Comparison of ENCODE assay signal across 17 cellular contexts in genomic region chr10:77320852-77321496, GRCh38.
DNase-seq lines count a peak whose midpoint lies in the region; ATAC-seq and TF ChIP-seq lines count a peak whose summit lies in the region.
"Had no signal": no experiment of that assay in that cellular context is flagged by ENCODE, and none has a peak within 500 bp of the region (broad histone marks: within the 10 kb centered on the region; RNA-seq: fewer than 3 reads in every experiment).

No MANE protein-coding gene starts in this region.

- peak overlapping the region; percentile 75 for H3K4ac ChIP-seq in IMR-90 (ENCODE audit: low read depth, low read length)

- peak overlapping the region; percentile 24 to 57; a peak in 2 of 4 replicates for H4K8ac ChIP-seq in IMR-90 (ENCODE audit: low read depth in 2 of 2, low read length in 2 of 2)

- in situ Hi-C loops in IMR-90 (cut with MboI; ENCODE audit: low sequenced_read_pairs), result no loop called here

- H3K27ac ChIP-seq in IMR-90 (ENCODE audit: insufficient read depth, low read length) (peak overlapping the region; percentile 68; the same call in 1 of the 2 replicates), Karpas-422 (ENCODE audit: low read length) (no peak overlapping the region)
- H3K27ac ChIP-seq in effector memory CD4-positive, alpha-beta T cell (ENCODE audit: insufficient read depth, low read length, poor library complexity, severe bottlenecking), result no peak overlapping the region
- H3K27ac ChIP-seq: tibial nerve had no signal

- TF ChIP-seq RAD21 in IMR-90 (IDR thresholded peaks at IDR 0.05; ENCODE audit: low read length), result peak; percentile 19

- H2BK5ac ChIP-seq in IMR-90 (ENCODE audit: low read depth, low read length, poor library complexity, severe bottlenecking), result peak overlapping the region; percentile 30

- H3K56ac ChIP-seq in IMR-90 (ENCODE audit: extremely low read depth, insufficient read depth, low read length), result peak overlapping the region; percentile 49; the same call in 1 of the 2 replicates

- H4K20me1 ChIP-seq in IMR-90 (ENCODE audit: insufficient read depth, low read length), result peaks cover 7% of the 10 kb centered on the region
- H4K20me1 ChIP-seq in Karpas-422 (ENCODE audit: insufficient read depth, low read depth, low read length), result peaks cover 33% of the 10 kb centered on the region; the same call in 1 of the 2 replicates

- H3K4me1 ChIP-seq in IMR-90 (ENCODE audit: control insufficient read depth, insufficient read depth, low read length), result peaks cover 6% of the 10 kb centered on the region; the same call in 1 of the 2 replicates
- no peaks in the 10 kb centered on the region for H3K4me1 ChIP-seq in Karpas-422 (ENCODE audit: low read length)
- H3K4me1 ChIP-seq in effector memory CD4-positive, alpha-beta T cell (ENCODE audit: control insufficient read depth, insufficient read depth, low read length, poor library complexity, severe bottlenecking), result no peaks in the 10 kb centered on the region
- H3K4me1 ChIP-seq: tibial nerve had no signal

- H3K18ac ChIP-seq in IMR-90 (ENCODE audit: low read depth, low read length), result no peak overlapping the region

- CTCF ChIA-PET in IMR-90 (lab: Yijun Ruan, JAX), result interaction anchor here (0.9 kb wide), 1 partner anchor 320 kb away, joined by 3 read pairs; no protein-coding TSS in a partner anchor

- peak overlapping the region; percentile 32 for H3K4me2 ChIP-seq in IMR-90 (ENCODE audit: low read depth, low read length)
- no peak overlapping the region for H3K4me2 ChIP-seq in Karpas-422 (ENCODE audit: low read depth, low read length, poor library complexity, severe bottlenecking)

- H3K36me3 ChIP-seq in IMR-90 (ENCODE audit: control insufficient read depth, insufficient read depth, low read length), result no peaks in the 10 kb centered on the region
- H3K36me3 ChIP-seq in Karpas-422 (ENCODE audit: insufficient read depth, low read length), result no peaks in the 10 kb centered on the region
- H3K36me3 ChIP-seq in effector memory CD4-positive, alpha-beta T cell (ENCODE audit: control insufficient read depth, insufficient read depth, low read length), result no peaks in the 10 kb centered on the region
- H3K36me3 ChIP-seq: tibial nerve had no signal

- peaks cover 5% of the 10 kb centered on the region for H3K9me3 Mint-ChIP-seq in chondrocyte (ENCODE audit: low read depth)

- peak overlapping the region; percentile 57; the same call in 1 of the 2 replicates for H4K91ac ChIP-seq in IMR-90 (ENCODE audit: insufficient read depth, low read depth, low read length)

- no peaks in the 10 kb centered on the region for H3K9me2 ChIP-seq in Karpas-422 (replicated peaks; ENCODE audit: insufficient read depth, low read length)

- H2BK15ac ChIP-seq in IMR-90 (ENCODE audit: low read depth, low read length), result peak overlapping the region; percentile 32; the same call in 2 of the 3 replicates

- peak overlapping the region; percentile 69 for H2AK5ac ChIP-seq in IMR-90 (ENCODE audit: low read depth, low read length)

- H2BK20ac ChIP-seq in IMR-90 (ENCODE audit: low read depth, low read length), result peak overlapping the region; percentile 80

- H3K14ac ChIP-seq in IMR-90 (replicated peaks; ENCODE audit: low read depth, low read length), result peak overlapping the region; percentile 16; the same call in 1 of the 2 replicates

- no TSS peak for BruUV-seq in IMR-90 (replicated peaks; lab: Mats Ljungman, UMichigan)

- H2AFZ ChIP-seq in IMR-90 (replicated peaks; ENCODE audit: low read length, poor library complexity), result no peak overlapping the region
- H2AFZ ChIP-seq in Karpas-422 (ENCODE audit: low read length), result no peak overlapping the region

- 0 out of 4 replicates have a peak, but pooled peaks cover 0 to 8% of the 10 kb centered on the region in 2 experiments for H3K79me1 ChIP-seq in IMR-90 (ENCODE audit: low read depth in 1 of 2, low read length in 2 of 2)

- H2AK9ac ChIP-seq in IMR-90 (replicated peaks; ENCODE audit: low read depth, low read length, poor library complexity), result no peak overlapping the region

- H3K9me3 ChIP-seq in IMR-90 (ENCODE audit: control insufficient read depth, insufficient read depth, low read length) (peaks cover 3% of the 10 kb centered on the region; the same call in 1 of the 2 replicates), Karpas-422 (ENCODE audit: low read length) (no peaks in the 10 kb centered on the region)
- H3K9me3 ChIP-seq in effector memory CD4-positive, alpha-beta T cell (ENCODE audit: control insufficient read depth, low read length), result no peaks in the 10 kb centered on the region
- H3K9me3 ChIP-seq: tibial nerve had no signal

- POLR2A ChIA-PET in IMR-90 (lab: Charles Lee; ENCODE audit: unreplicated experiment), result no interaction called here

- H3K27me3 Mint-ChIP-seq in chondrocyte (ENCODE audit: low read depth), result no peaks in the 10 kb centered on the region

- H3K27ac Mint-ChIP-seq in chondrocyte (ENCODE audit: unreplicated experiment), result peak overlapping the region; percentile 89

- H4K5ac ChIP-seq in IMR-90 (ENCODE audit: low read depth, low read length), result no peak overlapping the region

- dilution Hi-C loops in IMR-90 (cut with HindIII; ENCODE audit: low sequenced_read_pairs, unreplicated experiment), result no loop called here

- H3K9ac ChIP-seq in IMR-90 (ENCODE audit: low read depth, low read length), result no peak overlapping the region
- H3K9ac ChIP-seq in Karpas-422 (ENCODE audit: low read length), result no peak overlapping the region

- H3K9me1 ChIP-seq in IMR-90 (ENCODE audit: insufficient read depth, low read length), result peaks cover 7% of the 10 kb centered on the region

- H3K36me3 Mint-ChIP-seq in chondrocyte (ENCODE audit: low read depth), result peaks cover 2% of the 10 kb centered on the region

- peaks cover 40% of the 10 kb centered on the region for H3K4me1 Mint-ChIP-seq in chondrocyte (ENCODE audit: low read depth)

- H3K4me3 Mint-ChIP-seq in chondrocyte (ENCODE audit: unreplicated experiment), result no peak overlapping the region

- DNase-seq in AG09319 (ENCODE audit: extremely low read depth, low read depth) (peak; percentile 84), IMR-90 (peak; percentile 99), chondrocyte (ENCODE audit: low spot score) (no peak), iris pigment epithelial cell (ENCODE audit: low read depth) (peak; percentile 69), midbrain (lab: John Stamatoyannopoulos, UW) (no peak), Karpas-422 (no peak)
- no peak for DNase-seq in effector memory CD4-positive, alpha-beta T cell
- DNase-seq in activated CD4-positive, CD25-positive, alpha-beta regulatory T cell (lab: John Stamatoyannopoulos, UW), result no peak
- DNase-seq: activated CD4-positive, alpha-beta T cell treated with anti-CD3 and anti-CD28 coated beads for 1 hour; activated CD8-positive, alpha-beta memory T cell treated with anti-CD3 and anti-CD28 coated beads, Interleukin-2, amount 50 U/mL, for 4 hours; activated naive CD4-positive, alpha-beta T cell treated with anti-CD3 and anti-CD28 coated beads, Interleukin-2, amount 50 U/mL, for 16 hours; erythroblast; NCI-H82; retina; stimulated activated CD4-positive, alpha-beta T cell treated with anti-CD3 and anti-CD28 coated beads, Interleukin-4, amount 100 ng/mL, for 24 hours; T-helper 2 cell had no signal

- TF ChIP-seq CTCF in AG09319 (IDR thresholded peaks at IDR 0.05; ENCODE audit: low read depth, low read length) (no peak), IMR-90 (conservative IDR thresholded peaks at IDR 0.05; ENCODE audit: low read depth, low read length) (no peak), chondrocyte (IDR thresholded peaks at IDR 0.05) (no peak)

- peak overlapping the region; percentile 92 for H2BK120ac ChIP-seq in IMR-90 (ENCODE audit: low read depth, low read length)

- ATAC-seq in IMR-90 (ENCODE audit: low read depth), result peak; percentile 91

- WGBS in IMR-90 (ENCODE audit: extremely low coverage in 2 of 2, insufficient read length in 1 of 2), 2 experiments, result 53% methylated on average over 2 of the region's 4 CpGs; no CpG with 5 or more reads in 1 of the 2 experiments

- no peak overlapping the region for H3K4me3 ChIP-seq in IMR-90 (ENCODE audit: insufficient read depth, low read depth, low read length)
- H3K4me3 ChIP-seq in Karpas-422 (ENCODE audit: low read length), result no peak overlapping the region
- H3K4me3 ChIP-seq in effector memory CD4-positive, alpha-beta T cell (ENCODE audit: insufficient read depth, low read depth, low read length, poor library complexity, severe bottlenecking), result no peak overlapping the region
- H3K4me3 ChIP-seq: tibial nerve had no signal

- TF ChIP-seq POLR2A in IMR-90 (IDR thresholded peaks at IDR 0.05; ENCODE audit: low read depth, low read length), result no peak

- no peak overlapping the region for H3K23ac ChIP-seq in IMR-90 (ENCODE audit: low read depth, low read length)

- H3K27me3 ChIP-seq in IMR-90 (ENCODE audit: control insufficient read depth, insufficient read depth, low read length) (peaks cover 13% of the 10 kb centered on the region), Karpas-422 (ENCODE audit: low read length) (no peaks in the 10 kb centered on the region)
- no peaks in the 10 kb centered on the region for H3K27me3 ChIP-seq in effector memory CD4-positive, alpha-beta T cell (replicated peaks; ENCODE audit: control insufficient read depth, insufficient read depth, low read length, poor library complexity, severe bottlenecking)
- H3K27me3 ChIP-seq: tibial nerve had no signal

- no peaks in the 10 kb centered on the region for H3K79me2 ChIP-seq in Karpas-422 (ENCODE audit: low read length)

- intact Hi-C loops in IMR-90 (cut with micrococcal nuclease), result no loop called here

TF ChIP-seq in IMR-90, 13 proteins besides CTCF, POLR2A, EP300 and RAD21 (continues in another document):
- TF ChIP-seq CEBPB (IDR thresholded peaks at IDR 0.05; ENCODE audit: low read depth, low read length) (peak; percentile 78), NFE2L2 (IDR thresholded peaks at IDR 0.05; ENCODE audit: low read depth, low read length) (no peak), MXI1 (IDR thresholded peaks at IDR 0.05; ENCODE audit: borderline replicate concordance, low read depth, low read length) (peak; percentile 55; the same call in 1 of the 2 replicates), CHD1 (IDR thresholded peaks at IDR 0.05; ENCODE audit: low read depth, low read length) (no peak), RFX5 (IDR thresholded peaks at IDR 0.05; ENCODE audit: low read depth, low read length) (no peak), MAZ (IDR thresholded peaks at IDR 0.05; ENCODE audit: borderline replicate concordance, low read depth, low read length) (no peak; the same call in 1 of the 2 replicates), SMC3 (IDR thresholded peaks at IDR 0.05; ENCODE audit: low read depth, low read length) (no peak), MAFK (IDR thresholded peaks at IDR 0.05; ENCODE audit: low read depth, low read length) (no peak; the same call in none of the 2 replicates)
- TF ChIP-seq, protein P1, sequence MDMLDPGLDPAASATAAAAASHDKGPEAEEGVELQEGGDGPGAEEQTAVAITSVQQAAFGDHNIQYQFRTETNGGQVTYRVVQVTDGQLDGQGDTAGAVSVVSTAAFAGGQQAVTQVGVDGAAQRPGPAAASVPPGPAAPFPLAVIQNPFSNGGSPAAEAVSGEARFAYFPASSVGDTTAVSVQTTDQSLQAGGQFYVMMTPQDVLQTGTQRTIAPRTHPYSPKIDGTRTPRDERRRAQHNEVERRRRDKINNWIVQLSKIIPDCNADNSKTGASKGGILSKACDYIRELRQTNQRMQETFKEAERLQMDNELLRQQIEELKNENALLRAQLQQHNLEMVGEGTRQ (IDR thresholded peaks at IDR 0.05; ENCODE audit: low read depth, low read length), result no peak

Comparison
In these comparisons a context has a peak if more than half of its experiments do, and no peak if none do; other contexts are left out.
1. DNase-seq: peak in AG09319 (single experiment), IMR-90 (single experiment) and iris pigment epithelial cell (single experiment); none in chondrocyte (single experiment), midbrain (single experiment), Karpas-422 (single experiment), effector memory CD4-positive, alpha-beta T cell (0 of 3) and activated CD4-positive, CD25-positive, alpha-beta regulatory T cell (0 of 4).